In the genomic region with DNA sequence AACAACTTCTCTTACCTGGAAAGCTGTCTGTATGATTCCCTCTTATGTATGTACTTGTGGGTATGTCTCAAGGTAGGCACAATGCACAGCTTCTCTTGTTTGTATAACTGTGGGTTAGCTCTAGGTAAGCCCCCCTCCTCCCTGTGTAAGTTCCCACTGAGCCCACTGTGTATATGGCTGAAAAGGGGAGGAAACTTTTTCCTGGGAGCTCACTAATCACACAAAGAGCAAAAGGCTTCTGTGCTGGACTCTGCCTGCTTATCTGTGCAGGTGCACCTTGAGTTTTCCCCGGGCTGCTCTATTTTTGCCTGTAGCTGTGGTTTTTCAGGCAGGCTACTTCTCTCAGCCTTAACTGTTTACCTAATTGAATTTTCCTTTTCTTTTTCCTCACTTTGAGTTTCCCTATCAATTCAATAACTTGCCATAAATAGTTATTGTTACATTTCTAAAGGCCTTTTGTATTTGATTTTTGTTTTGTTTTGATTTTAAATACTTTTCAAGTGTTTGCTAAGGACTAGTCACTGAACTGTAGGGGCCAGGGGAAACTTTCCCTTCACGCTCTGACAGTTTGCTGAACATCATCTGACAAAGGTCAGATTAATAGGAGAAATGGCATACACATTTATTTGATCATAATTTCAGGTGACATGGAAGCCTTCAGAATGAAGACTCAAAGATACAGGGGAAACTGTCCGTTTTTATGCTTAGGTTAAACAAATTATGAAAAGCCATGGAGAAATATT, we compare ENCODE assay signal across 1 cellular context.
TF ChIP-seq lines count a peak whose summit lies in the region.

No MANE protein-coding gene starts in this region.

TF ChIP-seq in K562, 482 proteins besides CTCF, POLR2A, EP300 and RAD21 (continued from another document):
- TF ChIP-seq, protein P1, sequence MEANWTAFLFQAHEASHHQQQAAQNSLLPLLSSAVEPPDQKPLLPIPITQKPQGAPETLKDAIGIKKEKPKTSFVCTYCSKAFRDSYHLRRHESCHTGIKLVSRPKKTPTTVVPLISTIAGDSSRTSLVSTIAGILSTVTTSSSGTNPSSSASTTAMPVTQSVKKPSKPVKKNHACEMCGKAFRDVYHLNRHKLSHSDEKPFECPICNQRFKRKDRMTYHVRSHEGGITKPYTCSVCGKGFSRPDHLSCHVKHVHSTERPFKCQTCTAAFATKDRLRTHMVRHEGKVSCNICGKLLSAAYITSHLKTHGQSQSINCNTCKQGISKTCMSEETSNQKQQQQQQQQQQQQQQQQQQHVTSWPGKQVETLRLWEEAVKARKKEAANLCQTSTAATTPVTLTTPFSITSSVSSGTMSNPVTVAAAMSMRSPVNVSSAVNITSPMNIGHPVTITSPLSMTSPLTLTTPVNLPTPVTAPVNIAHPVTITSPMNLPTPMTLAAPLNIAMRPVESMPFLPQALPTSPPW (CRISPR knock-in tag; IDR thresholded peaks at IDR 0.05) = peak; percentile 39; the same call in 1 of the 2 replicates
- TF ChIP-seq HOXB6 (CRISPR knock-in tag; IDR thresholded peaks at IDR 0.05; ENCODE audit: borderline replicate concordance) (no peak), CREM (IDR thresholded peaks at IDR 0.05; ENCODE audit: low read depth) (no peak), JUNB (CRISPR knock-in tag; conservative IDR thresholded peaks at IDR 0.05) (no peak), TSC22D4 (tag; IDR thresholded peaks at IDR 0.05) (no peak), RBBP5 (IDR thresholded peaks at IDR 0.05; ENCODE audit: borderline replicate concordance, insufficient read depth, low read length, poor library complexity, severe bottlenecking) (no peak), LEF1 (IDR thresholded peaks at IDR 0.05) (peak; percentile 52; the same call in 1 of the 2 replicates), ZNF324 (CRISPR knock-in tag; IDR thresholded peaks at IDR 0.05) (no peak), MTA3 (IDR thresholded peaks at IDR 0.05; ENCODE audit: borderline replicate concordance) (no peak), SUPT5H (IDR thresholded peaks at IDR 0.05) (no peak), MYC (IDR thresholded peaks at IDR 0.05; ENCODE audit: low read depth, low read length) (no peak), MYC (CRISPR knock-in tag; IDR thresholded peaks at IDR 0.05; ENCODE audit: borderline replicate concordance, low read depth) (no peak), TCF3 (CRISPR knock-in tag; IDR thresholded peaks at IDR 0.05) (peak; percentile 89), ZNF217 (CRISPR knock-in tag; IDR thresholded peaks at IDR 0.05) (no peak), RBM39 (optimal IDR thresholded peaks at IDR 0.05; ENCODE audit: low read depth, low read length) (no peak), NCOR1 (IDR thresholded peaks at IDR 0.05) (peak; percentile 38; the same call in 1 of the 2 replicates), RFX1 (IDR thresholded peaks at IDR 0.05) (no peak), ARID1B (IDR thresholded peaks at IDR 0.05) (peak; percentile 83), SMARCA4 (IDR thresholded peaks at IDR 0.05) (peak; percentile 62), TEAD4 (IDR thresholded peaks at IDR 0.05; ENCODE audit: low read length) (peak; percentile 60), TEAD4 (CRISPR knock-in tag; IDR thresholded peaks at IDR 0.05; ENCODE audit: borderline replicate concordance) (no peak), ZKSCAN1 (IDR thresholded peaks at IDR 0.05; ENCODE audit: low read depth, low read length) (no peak), SRSF1 (IDR thresholded peaks at IDR 0.05; ENCODE audit: low read depth, low read length) (no peak), MEF2A (IDR thresholded peaks at IDR 0.05; ENCODE audit: control insufficient read depth, low read depth, low read length) (peak; percentile 66), POLR2AphosphoS5 (IDR thresholded peaks at IDR 0.05; ENCODE audit: control insufficient read depth, insufficient read depth, low read depth, low read length) (peak; percentile 15; the same call in 1 of the 2 replicates), CBFA2T3 (IDR thresholded peaks at IDR 0.05) (peak; percentile 78), ZNF717 (CRISPR knock-in tag; IDR thresholded peaks at IDR 0.05) (no peak)
- TF ChIP-seq, protein P2, sequence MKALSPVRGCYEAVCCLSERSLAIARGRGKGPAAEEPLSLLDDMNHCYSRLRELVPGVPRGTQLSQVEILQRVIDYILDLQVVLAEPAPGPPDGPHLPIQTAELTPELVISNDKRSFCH (CRISPR knock-in tag; IDR thresholded peaks at IDR 0.05) = no peak
- TF ChIP-seq, protein P2 (tag; IDR thresholded peaks at IDR 0.05) = 0 out of 2 replicates have a peak, but pooled peaks have one; percentile 8
- TF ChIP-seq, protein P3, sequence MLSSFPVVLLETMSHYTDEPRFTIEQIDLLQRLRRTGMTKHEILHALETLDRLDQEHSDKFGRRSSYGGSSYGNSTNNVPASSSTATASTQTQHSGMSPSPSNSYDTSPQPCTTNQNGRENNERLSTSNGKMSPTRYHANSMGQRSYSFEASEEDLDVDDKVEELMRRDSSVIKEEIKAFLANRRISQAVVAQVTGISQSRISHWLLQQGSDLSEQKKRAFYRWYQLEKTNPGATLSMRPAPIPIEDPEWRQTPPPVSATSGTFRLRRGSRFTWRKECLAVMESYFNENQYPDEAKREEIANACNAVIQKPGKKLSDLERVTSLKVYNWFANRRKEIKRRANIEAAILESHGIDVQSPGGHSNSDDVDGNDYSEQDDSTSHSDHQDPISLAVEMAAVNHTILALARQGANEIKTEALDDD (IDR thresholded peaks at IDR 0.05) = peak; percentile 17; the same call in 1 of the 2 replicates
